ENCODE assay signal across 11 cellular contexts in the genomic region with DNA sequence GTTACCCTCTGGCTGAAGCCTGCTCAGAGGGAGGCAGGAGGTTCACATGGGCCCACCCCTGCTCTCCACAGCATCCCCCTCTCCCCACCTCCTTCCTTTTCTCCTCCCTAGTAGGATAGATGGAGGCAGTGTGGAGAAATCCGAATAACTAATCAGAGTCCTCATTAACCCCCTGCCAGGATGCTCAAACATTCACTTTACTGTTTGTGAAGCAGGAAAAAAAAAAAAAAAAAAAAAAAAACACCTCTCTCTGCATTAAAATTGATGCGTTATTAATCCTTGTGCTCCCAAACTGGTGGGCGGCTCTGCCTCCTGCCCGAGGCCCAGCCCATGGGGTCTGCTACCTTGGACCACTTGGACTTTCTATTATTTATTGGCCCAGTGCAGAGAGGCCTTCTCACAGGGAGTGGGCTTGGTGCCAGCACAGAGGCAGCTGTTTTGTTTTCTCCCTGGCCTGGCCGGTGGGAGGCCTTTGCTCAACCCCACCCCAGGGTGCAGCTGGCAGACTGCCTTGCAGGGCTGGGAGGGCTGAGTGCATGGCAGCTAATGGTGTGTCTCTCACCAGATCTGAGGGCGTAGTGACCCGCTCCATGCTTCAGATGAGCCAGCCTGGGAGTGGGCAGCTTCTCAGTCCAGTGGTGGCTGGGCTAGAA.
DNase-seq lines count a peak whose midpoint lies in the region; ATAC-seq, FAIRE-seq and TF ChIP-seq lines count a peak whose summit lies in the region.
"Had no signal": no experiment of that assay in that cellular context is flagged by ENCODE, and none has a peak within 500 bp of the region (broad histone marks: within the 10 kb centered on the region; RNA-seq: fewer than 3 reads in every experiment).

No MANE protein-coding gene starts in this region.

- intact Hi-C loops in thyroid gland (cut with DNase I): no loop called here

- peaks cover 20% of the 10 kb centered on the region in 2 donors for H3K4me1 ChIP-seq in thyroid gland
- H3K4me1 ChIP-seq: A549 had no signal

- H3K27me3 ChIP-seq in thyroid gland: no peaks in the 10 kb centered on the region

- H3K27ac ChIP-seq in angular gyrus (ENCODE audit: low read depth, low read length) (peak overlapping the region; percentile 13), thyroid gland (peak overlapping the region; percentile 42 to 81 (median 61))
- H3K27ac ChIP-seq: A549 had no signal

- peak; percentile 76 for DNase-seq in NCI-H748 (lab: John Stamatoyannopoulos, UW; ENCODE audit: unreplicated experiment)
- DNase-seq in NCI-H748 treated with DMSO at 0.1 percent for 48 hours (lab: John Stamatoyannopoulos, UW): no peak
- peak; percentile 47 for DNase-seq in islet precursor cell
- DNase-seq in thyroid gland: peak; percentile 99
- DNase-seq in frontal cortex (ENCODE audit: low spot score in 2 of 2): no peak
- no peak for DNase-seq in mesenteric fat pad (ENCODE audit: low spot score)
- DNase-seq: NCI-H446, occipital lobe had no signal

- no peaks in the 10 kb centered on the region for H3K9me3 ChIP-seq in thyroid gland
- H3K9me3 ChIP-seq: A549 had no signal

- no peaks in the 10 kb centered on the region for H3K36me3 ChIP-seq in thyroid gland

- no peak for ATAC-seq in HG03097 (IDR thresholded peaks at IDR 0.05; ENCODE audit: low FRiP score, unreplicated experiment)
- ATAC-seq: A549 had no signal

- TF ChIP-seq POLR2A in thyroid gland (IDR thresholded peaks at IDR 0.05): peak in 1 of 2 donors; percentile 31

- H3K4me3 ChIP-seq in thyroid gland (replicated peaks in 1 of 3): no peak overlapping the region
- H3K4me3 ChIP-seq: A549 had no signal

- TF ChIP-seq CTCF in thyroid gland (IDR thresholded peaks at IDR 0.05): no peak

- 35 to 42% methylated on average over 5 to 7 of the region's 7 CpGs for WGBS in thyroid gland, 2 donors

- FAIRE-seq in frontal cortex (lab: Jason Lieb, UNC): no peak
- FAIRE-seq: A549 had no signal

Comparison
In these comparisons a context has a peak if more than half of its experiments do, and no peak if none do; other contexts are left out.
1. DNase-seq: peak in NCI-H748 (single experiment), islet precursor cell (single experiment) and thyroid gland (2 of 2); none in NCI-H748 treated with DMSO at 0.1 percent for 48 hours (single experiment), frontal cortex (0 of 2) and mesenteric fat pad (single experiment).